ENCODE assay signal across 12 cellular contexts in genomic region chr6:118890997-118891790, GRCh38. TPM values are rescaled to one million over a fixed set of nuclear protein-coding genes. Genes with fewer than 3 reads are reported as not detected.
A peak's percentile ranks its signal among the peaks of the same experiment; 100 is the strongest.
DNase-seq lines count a peak whose midpoint lies in the region; ATAC-seq and TF ChIP-seq lines count a peak whose summit lies in the region.
"Had no signal": no experiment of that assay in that cellular context is flagged by ENCODE, and none has a peak within 500 bp of the region (broad histone marks: within the 10 kb centered on the region; RNA-seq: fewer than 3 reads in every experiment).

No MANE protein-coding gene starts in this region.

- H3K27ac Mint-ChIP-seq in activated CD8-positive, alpha-beta T cell treated with anti-CD3 and anti-CD28 coated beads, Interleukin-2, amount 10 ng/mL, durations not matched to agents 7 days and 5 days, result peak overlapping the region; percentile 96
- H3K27ac Mint-ChIP-seq: H9 had no signal

- H3K27ac ChIP-seq in skin epidermis, result peak overlapping the region in 16 of 21 experiments; percentile 11 to 99 (median 84)
- peak overlapping the region in 1 of 3 donors; percentile 30 for H3K27ac ChIP-seq in thyroid gland
- H3K27ac ChIP-seq: A549 had no signal

- H3K9me3 Mint-ChIP-seq in activated CD8-positive, alpha-beta T cell treated with anti-CD3 and anti-CD28 coated beads, Interleukin-2, amount 10 ng/mL, durations not matched to agents 7 days and 5 days (ENCODE audit: insufficient read depth), result no peaks in the 10 kb centered on the region

- no peak for TF ChIP-seq CTCF in thyroid gland (IDR thresholded peaks at IDR 0.05)

- POLR2A ChIA-PET in activated CD8-positive, alpha-beta T cell treated with anti-CD3 and anti-CD28 coated beads, Interleukin-2, amount 10 ng/mL, durations not matched to agents 7 days and 5 days (lab: Charles Lee), result interaction anchor here (0.6 to 5.5 kb wide), 12 partner anchors 9 to 182 kb away, joined by 3 to 21 read pairs (median 4); no protein-coding TSS in a partner anchor

- 94 to 96% methylated on average over 5 of the region's 5 CpGs for WGBS in thyroid gland, 2 donors

- DNase-seq in NCI-H2227 (lab: John Stamatoyannopoulos, UW; ENCODE audit: unreplicated experiment) (peak; percentile 4), NCI-H2227 treated with DMSO at 0.1 percent for 48 hours (lab: John Stamatoyannopoulos, UW) (no peak), thyroid gland (no peak), SW 1271 (lab: John Stamatoyannopoulos, UW) (no peak)
- DNase-seq in activated CD8-positive, alpha-beta T cell treated with anti-CD3 and anti-CD28 coated beads, Interleukin-2, amount 10 ng/mL, durations not matched to agents 7 days and 5 days, result peak; percentile 34
- no peak for DNase-seq in activated effector memory CD4-positive, alpha-beta T cell treated with anti-CD3 and anti-CD28 coated beads, Interleukin-2, amount 50 U/mL, for 16 hours
- DNase-seq: body of pancreas, H9, left lung had no signal

- CTCF ChIA-PET in activated CD8-positive, alpha-beta T cell treated with anti-CD3 and anti-CD28 coated beads, Interleukin-2, amount 10 ng/mL, durations not matched to agents 7 days and 5 days (lab: Charles Lee), result interaction anchor here (0.7 to 2.3 kb wide), 9 partner anchors 8 to 326 kb away, joined by 3 to 10 read pairs (median 4); no protein-coding TSS in a partner anchor

- peaks cover 0 to 29% of the 10 kb centered on the region in 2 donors for H3K4me1 ChIP-seq in thyroid gland

- H3K4me1 Mint-ChIP-seq in activated CD8-positive, alpha-beta T cell treated with anti-CD3 and anti-CD28 coated beads, Interleukin-2, amount 10 ng/mL, durations not matched to agents 7 days and 5 days (ENCODE audit: low read depth), result peaks cover 44% of the 10 kb centered on the region

- H3K9me3 ChIP-seq in thyroid gland, result no peaks in the 10 kb centered on the region
- H3K9me3 ChIP-seq: A549, body of pancreas, left lung had no signal

- H3K4me3 ChIP-seq in skin epidermis, result no peak overlapping the region
- H3K4me3 ChIP-seq in thyroid gland (replicated peaks in 1 of 3), result no peak overlapping the region
- H3K4me3 ChIP-seq: A549, body of pancreas, left lung had no signal

- no peaks in the 10 kb centered on the region for H3K27me3 ChIP-seq in thyroid gland
- H3K27me3 ChIP-seq: body of pancreas, left lung had no signal

- peak overlapping the region; percentile 88 for H3K4me3 Mint-ChIP-seq in activated CD8-positive, alpha-beta T cell treated with anti-CD3 and anti-CD28 coated beads, Interleukin-2, amount 10 ng/mL, durations not matched to agents 7 days and 5 days
- H3K4me3 Mint-ChIP-seq: H9 had no signal

- ATAC-seq in HG03442 (IDR thresholded peaks at IDR 0.05; ENCODE audit: unreplicated experiment), result peak; percentile 23
- ATAC-seq in activated CD8-positive, alpha-beta T cell treated with anti-CD3 and anti-CD28 coated beads, Interleukin-2, amount 10 ng/mL, durations not matched to agents 7 days and 5 days, result no peak
- ATAC-seq: A549, body of pancreas, left lung had no signal

- peaks cover 22% of the 10 kb centered on the region for H3K36me3 Mint-ChIP-seq in activated CD8-positive, alpha-beta T cell treated with anti-CD3 and anti-CD28 coated beads, Interleukin-2, amount 10 ng/mL, durations not matched to agents 7 days and 5 days (ENCODE audit: low read depth)

- intact Hi-C loops in thyroid gland (cut with DNase I), result loop anchor here (10.0 kb wide), 1 partner anchor 184 kb away; the partner anchor contains the start of gene FAM184A

- H3K27me3 Mint-ChIP-seq in activated CD8-positive, alpha-beta T cell treated with anti-CD3 and anti-CD28 coated beads, Interleukin-2, amount 10 ng/mL, durations not matched to agents 7 days and 5 days (ENCODE audit: low read depth), result no peaks in the 10 kb centered on the region

- no peak for TF ChIP-seq POLR2A in thyroid gland (IDR thresholded peaks at IDR 0.05)

- no peaks in the 10 kb centered on the region for H3K36me3 ChIP-seq in thyroid gland
- H3K36me3 ChIP-seq: left lung had no signal

RNA-seq across cellular contexts. Expression of gene ASF1A, which starts 2.8 kb away (rescaled TPM):
- total RNA-seq in activated CD8-positive, alpha-beta T cell treated with anti-CD3 and anti-CD28 coated beads, Interleukin-2, amount 10 ng/mL, durations not matched to agents 7 days and 5 days, result 10 to 100 TPM; 49.4 to 51.1 TPM
- 10 to 100 TPM; 22.2 to 25.9 (median 23.7) TPM for total RNA-seq in thyroid gland

RNA-seq across cellular contexts. Expression of gene MCM9, which starts 43.8 kb away (rescaled TPM):
- total RNA-seq in activated CD8-positive, alpha-beta T cell treated with anti-CD3 and anti-CD28 coated beads, Interleukin-2, amount 10 ng/mL, durations not matched to agents 7 days and 5 days, result 10 to 100 TPM; 18.1 to 18.8 TPM
- total RNA-seq in thyroid gland, result 10 to 100 TPM; 26.7 to 47.2 (median 35.8) TPM

Comparison
In these comparisons a context has a peak if more than half of its experiments do, and no peak if none do; other contexts are left out.
1. DNase-seq: peak in NCI-H2227 (single experiment) and activated CD8-positive, alpha-beta T cell treated with anti-CD3 and anti-CD28 coated beads, Interleukin-2, amount 10 ng/mL, durations not matched to agents 7 days and 5 days (single experiment); none in NCI-H2227 treated with DMSO at 0.1 percent for 48 hours (single experiment), thyroid gland (0 of 2), activated effector memory CD4-positive, alpha-beta T cell treated with anti-CD3 and anti-CD28 coated beads, Interleukin-2, amount 50 U/mL, for 16 hours (single experiment) and SW 1271 (0 of 2).